Comparison of ENCODE assay signal across 8 cellular contexts in genomic region chr1:150575518-150576366, GRCh38. TPM values are rescaled to one million over a fixed set of nuclear protein-coding genes. Genes with fewer than 3 reads are reported as not detected.
DNase-seq lines count a peak whose midpoint lies in the region; ATAC-seq, FAIRE-seq and TF ChIP-seq lines count a peak whose summit lies in the region.

No MANE protein-coding gene starts in this region.

- H3K27me3 ChIP-seq in mesenchymal stem cell (ENCODE audit: control insufficient read depth in 1 of 2, insufficient read depth in 1 of 2, low read length in 2 of 2): no peaks in the 10 kb centered on the region

- H3K23ac ChIP-seq in mesenchymal stem cell (ENCODE audit: low read length in 2 of 2): no peak overlapping the region

- H4K91ac ChIP-seq in mesenchymal stem cell (ENCODE audit: low read length): no peak overlapping the region

- peak overlapping the region; percentile 70 to 98 for H3K27ac ChIP-seq in A549
- peak overlapping the region; percentile 61 for H3K27ac ChIP-seq in mesenchymal stem cell (ENCODE audit: low read length, poor library complexity, severe bottlenecking)

- H3K4ac ChIP-seq in mesenchymal stem cell (ENCODE audit: low read depth in 1 of 2, low read length in 2 of 2): no peak overlapping the region

- peaks cover 3% of the 10 kb centered on the region for H3K79me1 ChIP-seq in mesenchymal stem cell (replicated peaks; ENCODE audit: low read length, poor library complexity, severe bottlenecking)

- DNase-seq in A549 (ENCODE audit: low read depth in 1 of 2, low spot score in 1 of 2) (no peak), HFF-Myc (ENCODE audit: extremely low read depth, low read depth) (no peak), astrocyte of the hippocampus (ENCODE audit: low read depth, low spot score) (peak; percentile 31), mesenchymal stem cell (peak; percentile 55), NK-92 (lab: John Stamatoyannopoulos, UW; ENCODE audit: unreplicated experiment) (no peak), posterior cingulate gyrus (no peak), GF-D8 (lab: John Stamatoyannopoulos, UW) (no peak)

- CTCF ChIA-PET in A549 (lab: Yijun Ruan, JAX): interaction anchor here (0.9 to 7.4 kb wide), 5 partner anchors 12 to 237 kb away, joined by 3 to 140 read pairs (median 6); no protein-coding TSS in a partner anchor

- no peak for FAIRE-seq in A549 (lab: Jason Lieb, UNC)

- H3K4me2 ChIP-seq in A549: peak overlapping the region; percentile 74
- peak overlapping the region; percentile 99 for H3K4me2 ChIP-seq in mesenchymal stem cell (ENCODE audit: low read length, poor library complexity, severe bottlenecking)

- no peak overlapping the region for H3K18ac ChIP-seq in mesenchymal stem cell (ENCODE audit: low read depth in 1 of 2, low read length in 2 of 2)

- H3K36me3 ChIP-seq in mesenchymal stem cell (ENCODE audit: control insufficient read depth in 1 of 2, insufficient read depth in 2 of 2, low read depth in 1 of 2, low read length in 2 of 2): peaks cover 31 to 77% of the 10 kb centered on the region in 2 experiments

- H2BK5ac ChIP-seq in mesenchymal stem cell (ENCODE audit: low read depth, low read length, poor library complexity, severe bottlenecking): no peak overlapping the region

- H2AK5ac ChIP-seq in mesenchymal stem cell (ENCODE audit: low read length, severe bottlenecking): no peak overlapping the region

- peaks cover 61% of the 10 kb centered on the region for H3K4me1 ChIP-seq in A549
- H3K4me1 ChIP-seq in mesenchymal stem cell (ENCODE audit: control insufficient read depth, insufficient read depth, low read depth, low read length): peaks cover 13% of the 10 kb centered on the region

- H2BK15ac ChIP-seq in mesenchymal stem cell (ENCODE audit: low read depth, poor library complexity, severe bottlenecking): no peak overlapping the region

- TF ChIP-seq RAD21 in A549 (conservative IDR thresholded peaks at IDR 0.05 in 1 of 2, IDR thresholded peaks at IDR 0.05 in 1 of 2): no peak

- intact Hi-C loops in posterior cingulate gyrus (cut with DNase I): no loop called here

- H3K9ac ChIP-seq in mesenchymal stem cell (ENCODE audit: low read length): peak overlapping the region; percentile 96

- H3K14ac ChIP-seq in mesenchymal stem cell (ENCODE audit: low read length in 2 of 2): no peak overlapping the region

- H3K4me3 ChIP-seq in A549: peak overlapping the region; percentile 91
- peak overlapping the region; percentile 62 for H3K4me3 ChIP-seq in HFF-Myc (replicated peaks; ENCODE audit: low read depth, low read length)
- peak overlapping the region in 1 of 2 experiments; percentile 92 for H3K4me3 ChIP-seq in mesenchymal stem cell (ENCODE audit: insufficient read depth in 1 of 2, low read depth in 1 of 2, low read length in 2 of 2)

- no peak for TF ChIP-seq POLR2A in A549 (IDR thresholded peaks at IDR 0.05; ENCODE audit: low read length)

- no peak for TF ChIP-seq EP300 in A549 (IDR thresholded peaks at IDR 0.05)

- no peak overlapping the region for H2AFZ ChIP-seq in mesenchymal stem cell (ENCODE audit: low read depth, low read length)

- H4K8ac ChIP-seq in mesenchymal stem cell (ENCODE audit: low read length): no peak overlapping the region

- TF ChIP-seq CTCF in A549 (IDR thresholded peaks at IDR 0.05) (no peak), HFF-Myc (IDR thresholded peaks at IDR 0.05; ENCODE audit: low read depth, low read length, missing control alignments) (no peak)

- POLR2A ChIA-PET in A549 (lab: Yijun Ruan, JAX): interaction anchor here (6.3 kb wide), 1 partner anchor 13 kb away, joined by 201 read pairs; no protein-coding TSS in a partner anchor

- H2BK120ac ChIP-seq in mesenchymal stem cell (ENCODE audit: low read depth, low read length): no peak overlapping the region

- no peaks in the 10 kb centered on the region for H3K9me3 ChIP-seq in A549
- H3K9me3 ChIP-seq in mesenchymal stem cell (ENCODE audit: control insufficient read depth, low read length): no peaks in the 10 kb centered on the region

- ATAC-seq in A549 (no peak), GM19467 (IDR thresholded peaks at IDR 0.05; ENCODE audit: unreplicated experiment) (no peak)

- H2BK12ac ChIP-seq in mesenchymal stem cell (ENCODE audit: low read length in 2 of 2): no peak overlapping the region

- 5% methylated on average over 1 of the region's 1 CpG for WGBS in A549 (ENCODE audit: missing lambda C conversion rate)
- WGBS in mesenchymal stem cell: 67% methylated on average over 1 of the region's 1 CpG

TF ChIP-seq in A549, 52 proteins besides CTCF, POLR2A, EP300 and RAD21:
- TF ChIP-seq JUNB (IDR thresholded peaks at IDR 0.05) (no peak), HMGXB4 (CRISPR knock-in tag; IDR thresholded peaks at IDR 0.05; ENCODE audit: borderline replicate concordance) (peak; percentile 83), CEBPB (IDR thresholded peaks at IDR 0.05) (peak in 1 of 2 experiments; percentile 62; a peak in 2 of 4 replicates), FOSB (CRISPR knock-in tag; IDR thresholded peaks at IDR 0.05) (0 out of 2 replicates have a peak, but pooled peaks have one; percentile 25), POLR2AphosphoS2 (conservative IDR thresholded peaks at IDR 0.05; ENCODE audit: low read length) (no peak; the same call in 1 of the 2 replicates), HOXA7 (CRISPR knock-in tag; IDR thresholded peaks at IDR 0.05) (peak; percentile 79)
- TF ChIP-seq, protein P1, sequence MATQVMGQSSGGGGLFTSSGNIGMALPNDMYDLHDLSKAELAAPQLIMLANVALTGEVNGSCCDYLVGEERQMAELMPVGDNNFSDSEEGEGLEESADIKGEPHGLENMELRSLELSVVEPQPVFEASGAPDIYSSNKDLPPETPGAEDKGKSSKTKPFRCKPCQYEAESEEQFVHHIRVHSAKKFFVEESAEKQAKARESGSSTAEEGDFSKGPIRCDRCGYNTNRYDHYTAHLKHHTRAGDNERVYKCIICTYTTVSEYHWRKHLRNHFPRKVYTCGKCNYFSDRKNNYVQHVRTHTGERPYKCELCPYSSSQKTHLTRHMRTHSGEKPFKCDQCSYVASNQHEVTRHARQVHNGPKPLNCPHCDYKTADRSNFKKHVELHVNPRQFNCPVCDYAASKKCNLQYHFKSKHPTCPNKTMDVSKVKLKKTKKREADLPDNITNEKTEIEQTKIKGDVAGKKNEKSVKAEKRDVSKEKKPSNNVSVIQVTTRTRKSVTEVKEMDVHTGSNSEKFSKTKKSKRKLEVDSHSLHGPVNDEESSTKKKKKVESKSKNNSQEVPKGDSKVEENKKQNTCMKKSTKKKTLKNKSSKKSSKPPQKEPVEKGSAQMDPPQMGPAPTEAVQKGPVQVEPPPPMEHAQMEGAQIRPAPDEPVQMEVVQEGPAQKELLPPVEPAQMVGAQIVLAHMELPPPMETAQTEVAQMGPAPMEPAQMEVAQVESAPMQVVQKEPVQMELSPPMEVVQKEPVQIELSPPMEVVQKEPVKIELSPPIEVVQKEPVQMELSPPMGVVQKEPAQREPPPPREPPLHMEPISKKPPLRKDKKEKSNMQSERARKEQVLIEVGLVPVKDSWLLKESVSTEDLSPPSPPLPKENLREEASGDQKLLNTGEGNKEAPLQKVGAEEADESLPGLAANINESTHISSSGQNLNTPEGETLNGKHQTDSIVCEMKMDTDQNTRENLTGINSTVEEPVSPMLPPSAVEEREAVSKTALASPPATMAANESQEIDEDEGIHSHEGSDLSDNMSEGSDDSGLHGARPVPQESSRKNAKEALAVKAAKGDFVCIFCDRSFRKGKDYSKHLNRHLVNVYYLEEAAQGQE (IDR thresholded peaks at IDR 0.05): peak; percentile 34; the same call in 1 of the 2 replicates

RNA-seq across cellular contexts. Expression of gene MCL1, which starts 3.7 kb away (rescaled TPM):
- polyA plus RNA-seq in A549 (2011; rRNA removed) (145 and 202 TPM in 2 replicates), A549 (2017; fragmentation: RNase III; extraction: RNeasy Plus Mini Kit Qiagen cat#74134 plus additional on column Dnase treatment) (77.5 to 80.0 TPM (median 78.6 TPM) in 3 replicates)
- 54.2 and 63.4 TPM in 2 replicates for polyA plus RNA-seq in A549 (2012; cell fraction: cytosol; rRNA removed)
- 178 and 186 TPM in 2 replicates for polyA plus RNA-seq in A549 (2012; cell fraction: nucleus; rRNA removed)
- polyA minus RNA-seq in A549 (2011; rRNA and poly(A)+ RNA removed): 144 and 151 TPM in 2 replicates
- polyA plus RNA-seq in mesenchymal stem cell (2013, experiment 1 of 2): 229 TPM
- polyA plus RNA-seq in mesenchymal stem cell (2013, experiment 2 of 2): 224 TPM

RNA-seq across cellular contexts. Expression of gene ADAMTSL4, which starts 26.5 kb away (rescaled TPM):
- polyA plus RNA-seq in A549 (2011; rRNA removed) (1.3 and 1.8 TPM in 2 replicates), A549 (2017; fragmentation: RNase III; extraction: RNeasy Plus Mini Kit Qiagen cat#74134 plus additional on column Dnase treatment) (1.3 to 2.0 TPM (median 1.5 TPM) in 3 replicates)
- polyA plus RNA-seq in A549 (2012; cell fraction: cytosol; rRNA removed): 3.1 and 3.6 TPM in 2 replicates
- polyA plus RNA-seq in A549 (2012; cell fraction: nucleus; rRNA removed): 15.6 and 15.8 TPM in 2 replicates
- polyA minus RNA-seq in A549 (2011; rRNA and poly(A)+ RNA removed): 0.54 and 1.2 TPM in 2 replicates
- 15.0 TPM for polyA plus RNA-seq in mesenchymal stem cell (2013, experiment 1 of 2)
- polyA plus RNA-seq in mesenchymal stem cell (2013, experiment 2 of 2): 14.4 TPM

RNA-seq across cellular contexts. Expression of gene ENSA, which starts 53.7 kb away (rescaled TPM):
- polyA plus RNA-seq in A549 (2011; rRNA removed) (61.2 and 67.9 TPM in 2 replicates), A549 (2017; fragmentation: RNase III; extraction: RNeasy Plus Mini Kit Qiagen cat#74134 plus additional on column Dnase treatment) (117 to 128 TPM (median 121 TPM) in 3 replicates)
- polyA plus RNA-seq in A549 (2012; cell fraction: cytosol; rRNA removed): 44.7 and 49.2 TPM in 2 replicates
- 19.4 and 22.9 TPM in 2 replicates for polyA plus RNA-seq in A549 (2012; cell fraction: nucleus; rRNA removed)
- 23.9 and 24.4 TPM in 2 replicates for polyA minus RNA-seq in A549 (2011; rRNA and poly(A)+ RNA removed)
- 71.3 TPM for polyA plus RNA-seq in mesenchymal stem cell (2013, experiment 1 of 2)
- polyA plus RNA-seq in mesenchymal stem cell (2013, experiment 2 of 2): 71.6 TPM

Comparison
In these comparisons a context has a peak if more than half of its experiments do, and no peak if none do; other contexts are left out.
1. DNase-seq: peak in astrocyte of the hippocampus (single experiment) and mesenchymal stem cell (single experiment); none in A549 (0 of 2), HFF-Myc (single experiment), NK-92 (single experiment), posterior cingulate gyrus (0 of 10) and GF-D8 (single experiment).